Comparison of ENCODE assay signal across 1 cellular context in genomic region chr7:29146888-29147609, GRCh38.
TF ChIP-seq lines count a peak whose summit lies in the region.

No MANE protein-coding gene starts in this region.

TF ChIP-seq in HEK293, 187 proteins besides CTCF, POLR2A, EP300 and RAD21 (continued from another document):
- TF ChIP-seq AEBP2 (tag by site-specific recombination; IDR thresholded peaks at IDR 0.05; ENCODE audit: borderline replicate concordance) (no peak), TRIM28 (IDR thresholded peaks at IDR 0.05; ENCODE audit: borderline replicate concordance, low read length) (peak; percentile 25; the same call in 1 of the 2 replicates), ZNF121 (tag by site-specific recombination; IDR thresholded peaks at IDR 0.05) (no peak), ZNF133 (tag by site-specific recombination; IDR thresholded peaks at IDR 0.05) (no peak), SCRT2 (tag by site-specific recombination; IDR thresholded peaks at IDR 0.05) (peak; percentile 13; the same call in 1 of the 2 replicates), PRDM4 (tag by site-specific recombination; IDR thresholded peaks at IDR 0.05) (peak; percentile 41), ZNF266 (tag by site-specific recombination; IDR thresholded peaks at IDR 0.05; ENCODE audit: low read depth) (no peak), MZF1 (tag by site-specific recombination; IDR thresholded peaks at IDR 0.05; ENCODE audit: borderline replicate concordance) (no peak), ZNF558 (tag by site-specific recombination; IDR thresholded peaks at IDR 0.05) (no peak), ZNF585B (tag by site-specific recombination; IDR thresholded peaks at IDR 0.05) (no peak), ZNF48 (tag by site-specific recombination; IDR thresholded peaks at IDR 0.05) (no peak), ZNF529 (tag by site-specific recombination; IDR thresholded peaks at IDR 0.05; ENCODE audit: insufficient replicate concordance) (no peak), MEIS1 (CRISPR knock-in tag; IDR thresholded peaks at IDR 0.05; ENCODE audit: borderline replicate concordance) (no peak), ZNF501 (tag by site-specific recombination; IDR thresholded peaks at IDR 0.05) (no peak), YY1 (tag by site-specific recombination; IDR thresholded peaks at IDR 0.05) (no peak), ZNF341 (tag by site-specific recombination; IDR thresholded peaks at IDR 0.05; ENCODE audit: low read depth) (no peak), ZNF324 (tag by site-specific recombination; IDR thresholded peaks at IDR 0.05) (no peak), ZFP69B (tag by site-specific recombination; IDR thresholded peaks at IDR 0.05) (no peak)
- TF ChIP-seq, protein P1, sequence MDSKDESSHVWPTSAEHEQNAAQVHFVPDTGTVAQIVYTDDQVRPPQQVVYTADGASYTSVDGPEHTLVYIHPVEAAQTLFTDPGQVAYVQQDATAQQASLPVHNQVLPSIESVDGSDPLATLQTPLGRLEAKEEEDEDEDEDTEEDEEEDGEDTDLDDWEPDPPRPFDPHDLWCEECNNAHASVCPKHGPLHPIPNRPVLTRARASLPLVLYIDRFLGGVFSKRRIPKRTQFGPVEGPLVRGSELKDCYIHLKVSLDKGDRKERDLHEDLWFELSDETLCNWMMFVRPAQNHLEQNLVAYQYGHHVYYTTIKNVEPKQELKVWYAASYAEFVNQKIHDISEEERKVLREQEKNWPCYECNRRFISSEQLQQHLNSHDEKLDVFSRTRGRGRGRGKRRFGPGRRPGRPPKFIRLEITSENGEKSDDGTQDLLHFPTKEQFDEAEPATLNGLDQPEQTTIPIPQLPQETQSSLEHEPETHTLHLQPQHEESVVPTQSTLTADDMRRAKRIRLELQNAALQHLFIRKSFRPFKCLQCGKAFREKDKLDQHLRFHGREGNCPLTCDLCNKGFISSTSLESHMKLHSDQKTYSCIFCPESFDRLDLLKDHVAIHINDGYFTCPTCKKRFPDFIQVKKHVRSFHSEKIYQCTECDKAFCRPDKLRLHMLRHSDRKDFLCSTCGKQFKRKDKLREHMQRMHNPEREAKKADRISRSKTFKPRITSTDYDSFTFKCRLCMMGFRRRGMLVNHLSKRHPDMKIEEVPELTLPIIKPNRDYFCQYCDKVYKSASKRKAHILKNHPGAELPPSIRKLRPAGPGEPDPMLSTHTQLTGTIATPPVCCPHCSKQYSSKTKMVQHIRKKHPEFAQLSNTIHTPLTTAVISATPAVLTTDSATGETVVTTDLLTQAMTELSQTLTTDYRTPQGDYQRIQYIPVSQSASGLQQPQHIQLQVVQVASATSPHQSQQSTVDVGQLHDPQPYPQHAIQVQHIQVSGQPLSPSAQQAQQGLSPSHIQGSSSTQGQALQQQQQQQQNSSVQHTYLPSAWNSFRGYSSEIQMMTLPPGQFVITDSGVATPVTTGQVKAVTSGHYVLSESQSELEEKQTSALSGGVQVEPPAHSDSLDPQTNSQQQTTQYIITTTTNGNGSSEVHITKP (tag by site-specific recombination; IDR thresholded peaks at IDR 0.05), result peak; percentile 64; the same call in 1 of the 2 replicates
